Comparison of ENCODE assay signal across 1 cellular context in genomic region chr22:27919943-27920755, GRCh38.
TF ChIP-seq lines count a peak whose summit lies in the region.

No MANE protein-coding gene starts in this region.

TF ChIP-seq in HepG2, 621 proteins besides CTCF, POLR2A, EP300 and RAD21 (continued from another document):
- TF ChIP-seq ZNF770 (CRISPR knock-in tag; IDR thresholded peaks at IDR 0.05), result 0 out of 2 replicates have a peak, but pooled peaks have one; percentile 47
- TF ChIP-seq, protein P1, sequence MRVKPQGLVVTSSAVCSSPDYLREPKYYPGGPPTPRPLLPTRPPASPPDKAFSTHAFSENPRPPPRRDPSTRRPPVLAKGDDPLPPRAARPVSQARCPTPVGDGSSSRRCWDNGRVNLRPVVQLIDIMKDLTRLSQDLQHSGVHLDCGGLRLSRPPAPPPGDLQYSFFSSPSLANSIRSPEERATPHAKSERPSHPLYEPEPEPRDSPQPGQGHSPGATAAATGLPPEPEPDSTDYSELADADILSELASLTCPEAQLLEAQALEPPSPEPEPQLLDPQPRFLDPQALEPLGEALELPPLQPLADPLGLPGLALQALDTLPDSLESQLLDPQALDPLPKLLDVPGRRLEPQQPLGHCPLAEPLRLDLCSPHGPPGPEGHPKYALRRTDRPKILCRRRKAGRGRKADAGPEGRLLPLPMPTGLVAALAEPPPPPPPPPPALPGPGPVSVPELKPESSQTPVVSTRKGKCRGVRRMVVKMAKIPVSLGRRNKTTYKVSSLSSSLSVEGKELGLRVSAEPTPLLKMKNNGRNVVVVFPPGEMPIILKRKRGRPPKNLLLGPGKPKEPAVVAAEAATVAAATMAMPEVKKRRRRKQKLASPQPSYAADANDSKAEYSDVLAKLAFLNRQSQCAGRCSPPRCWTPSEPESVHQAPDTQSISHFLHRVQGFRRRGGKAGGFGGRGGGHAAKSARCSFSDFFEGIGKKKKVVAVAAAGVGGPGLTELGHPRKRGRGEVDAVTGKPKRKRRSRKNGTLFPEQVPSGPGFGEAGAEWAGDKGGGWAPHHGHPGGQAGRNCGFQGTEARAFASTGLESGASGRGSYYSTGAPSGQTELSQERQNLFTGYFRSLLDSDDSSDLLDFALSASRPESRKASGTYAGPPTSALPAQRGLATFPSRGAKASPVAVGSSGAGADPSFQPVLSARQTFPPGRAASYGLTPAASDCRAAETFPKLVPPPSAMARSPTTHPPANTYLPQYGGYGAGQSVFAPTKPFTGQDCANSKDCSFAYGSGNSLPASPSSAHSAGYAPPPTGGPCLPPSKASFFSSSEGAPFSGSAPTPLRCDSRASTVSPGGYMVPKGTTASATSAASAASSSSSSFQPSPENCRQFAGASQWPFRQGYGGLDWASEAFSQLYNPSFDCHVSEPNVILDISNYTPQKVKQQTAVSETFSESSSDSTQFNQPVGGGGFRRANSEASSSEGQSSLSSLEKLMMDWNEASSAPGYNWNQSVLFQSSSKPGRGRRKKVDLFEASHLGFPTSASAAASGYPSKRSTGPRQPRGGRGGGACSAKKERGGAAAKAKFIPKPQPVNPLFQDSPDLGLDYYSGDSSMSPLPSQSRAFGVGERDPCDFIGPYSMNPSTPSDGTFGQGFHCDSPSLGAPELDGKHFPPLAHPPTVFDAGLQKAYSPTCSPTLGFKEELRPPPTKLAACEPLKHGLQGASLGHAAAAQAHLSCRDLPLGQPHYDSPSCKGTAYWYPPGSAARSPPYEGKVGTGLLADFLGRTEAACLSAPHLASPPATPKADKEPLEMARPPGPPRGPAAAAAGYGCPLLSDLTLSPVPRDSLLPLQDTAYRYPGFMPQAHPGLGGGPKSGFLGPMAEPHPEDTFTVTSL (CRISPR knock-in tag; IDR thresholded peaks at IDR 0.05; ENCODE audit: borderline replicate concordance), result peak; percentile 51; the same call in 1 of the 2 replicates
- TF ChIP-seq HDAC6 (IDR thresholded peaks at IDR 0.05; ENCODE audit: low read depth, low read length), result no peak
- TF ChIP-seq ZNF552 (CRISPR knock-in tag; IDR thresholded peaks at IDR 0.05; ENCODE audit: borderline replicate concordance), result 0 out of 2 replicates have a peak, but pooled peaks have one; percentile 5
- TF ChIP-seq NAIF1 (CRISPR knock-in tag; IDR thresholded peaks at IDR 0.05; ENCODE audit: borderline replicate concordance), result 0 out of 2 replicates have a peak, but pooled peaks have one; percentile 29
- TF ChIP-seq CAMTA2 (CRISPR knock-in tag; IDR thresholded peaks at IDR 0.05; ENCODE audit: borderline replicate concordance), result no peak
- peak; percentile 4 for TF ChIP-seq ZNF781 (CRISPR knock-in tag; IDR thresholded peaks at IDR 0.05; ENCODE audit: borderline replicate concordance, not compliant biosample characterization)
- 0 out of 2 replicates have a peak, but pooled peaks have one; percentile 21 for TF ChIP-seq HDAC1 (CRISPR knock-in tag; IDR thresholded peaks at IDR 0.05)
- 0 out of 2 replicates have a peak, but pooled peaks have one; percentile 18 for TF ChIP-seq ZNF878 (CRISPR knock-in tag; IDR thresholded peaks at IDR 0.05)
- peak; percentile 37; the same call in 1 of the 2 replicates for TF ChIP-seq SIX1 (CRISPR knock-in tag; IDR thresholded peaks at IDR 0.05; ENCODE audit: borderline replicate concordance)
- no peak for TF ChIP-seq NCOA1 (CRISPR knock-in tag; IDR thresholded peaks at IDR 0.05)
- TF ChIP-seq ZBTB21 (CRISPR knock-in tag; IDR thresholded peaks at IDR 0.05), result peak; percentile 9; the same call in 1 of the 2 replicates
- TF ChIP-seq TFDP1 (CRISPR knock-in tag; IDR thresholded peaks at IDR 0.05; ENCODE audit: borderline replicate concordance), result peak; percentile 54; the same call in 1 of the 2 replicates
- no peak for TF ChIP-seq MXD4 (CRISPR knock-in tag; IDR thresholded peaks at IDR 0.05)
- 0 out of 2 replicates have a peak, but pooled peaks have one; percentile 42 for TF ChIP-seq ZHX1 (CRISPR knock-in tag; IDR thresholded peaks at IDR 0.05; ENCODE audit: low read depth)
- peak; percentile 64 for TF ChIP-seq SIX4 (CRISPR knock-in tag; IDR thresholded peaks at IDR 0.05)
